Comparison of ENCODE assay signal across 1 cellular context in the genomic region with DNA sequence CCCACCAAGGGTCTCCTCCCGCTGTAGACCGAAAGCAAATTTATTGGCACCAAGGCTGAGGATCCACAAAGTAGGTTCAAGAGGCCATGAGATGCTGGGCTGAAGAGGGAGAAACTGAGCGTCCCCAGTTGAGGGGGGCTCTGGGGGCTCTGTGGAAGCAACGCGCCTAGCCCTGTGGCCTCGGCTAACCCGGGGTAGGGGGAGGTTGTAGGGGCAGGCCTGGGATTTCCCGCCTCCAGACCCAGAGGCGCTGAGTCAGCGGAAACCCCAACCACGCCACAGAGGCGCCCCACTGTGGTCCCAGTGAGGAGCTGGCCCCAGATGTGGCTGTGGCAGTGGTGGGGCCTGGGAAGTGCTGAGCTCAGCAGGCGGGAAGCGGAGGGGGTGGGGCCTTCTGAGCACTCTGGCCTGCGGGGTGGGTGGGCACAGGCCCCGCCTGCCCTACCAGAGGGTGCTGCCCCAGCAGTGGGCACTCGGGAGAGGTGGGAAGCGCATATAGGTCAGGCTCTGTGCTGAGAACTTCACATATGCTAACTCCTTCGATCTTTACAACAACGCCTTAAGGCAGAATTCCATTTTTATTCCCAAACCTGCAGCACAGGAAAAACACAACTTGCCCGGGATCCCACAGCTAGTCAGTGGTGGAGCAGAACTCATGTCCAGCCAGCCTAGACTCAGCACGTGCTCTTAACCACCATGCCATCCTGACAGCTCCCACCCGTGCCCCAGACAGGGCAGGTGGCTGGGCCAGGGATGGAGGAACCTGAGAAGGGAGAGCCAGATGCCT.
TF ChIP-seq lines count a peak whose summit lies in the region.

No MANE protein-coding gene starts in this region.

TF ChIP-seq in K562, 482 proteins besides CTCF, POLR2A, EP300 and RAD21 (continued from another document and continues in another):
- TF ChIP-seq, protein P1, sequence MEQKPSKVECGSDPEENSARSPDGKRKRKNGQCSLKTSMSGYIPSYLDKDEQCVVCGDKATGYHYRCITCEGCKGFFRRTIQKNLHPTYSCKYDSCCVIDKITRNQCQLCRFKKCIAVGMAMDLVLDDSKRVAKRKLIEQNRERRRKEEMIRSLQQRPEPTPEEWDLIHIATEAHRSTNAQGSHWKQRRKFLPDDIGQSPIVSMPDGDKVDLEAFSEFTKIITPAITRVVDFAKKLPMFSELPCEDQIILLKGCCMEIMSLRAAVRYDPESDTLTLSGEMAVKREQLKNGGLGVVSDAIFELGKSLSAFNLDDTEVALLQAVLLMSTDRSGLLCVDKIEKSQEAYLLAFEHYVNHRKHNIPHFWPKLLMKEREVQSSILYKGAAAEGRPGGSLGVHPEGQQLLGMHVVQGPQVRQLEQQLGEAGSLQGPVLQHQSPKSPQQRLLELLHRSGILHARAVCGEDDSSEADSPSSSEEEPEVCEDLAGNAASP (IDR thresholded peaks at IDR 0.05): peak; percentile 86
- TF ChIP-seq, protein P2, sequence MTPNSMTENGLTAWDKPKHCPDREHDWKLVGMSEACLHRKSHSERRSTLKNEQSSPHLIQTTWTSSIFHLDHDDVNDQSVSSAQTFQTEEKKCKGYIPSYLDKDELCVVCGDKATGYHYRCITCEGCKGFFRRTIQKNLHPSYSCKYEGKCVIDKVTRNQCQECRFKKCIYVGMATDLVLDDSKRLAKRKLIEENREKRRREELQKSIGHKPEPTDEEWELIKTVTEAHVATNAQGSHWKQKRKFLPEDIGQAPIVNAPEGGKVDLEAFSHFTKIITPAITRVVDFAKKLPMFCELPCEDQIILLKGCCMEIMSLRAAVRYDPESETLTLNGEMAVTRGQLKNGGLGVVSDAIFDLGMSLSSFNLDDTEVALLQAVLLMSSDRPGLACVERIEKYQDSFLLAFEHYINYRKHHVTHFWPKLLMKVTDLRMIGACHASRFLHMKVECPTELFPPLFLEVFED (CRISPR knock-in tag; conservative IDR thresholded peaks at IDR 0.05): no peak
- TF ChIP-seq, protein P3, sequence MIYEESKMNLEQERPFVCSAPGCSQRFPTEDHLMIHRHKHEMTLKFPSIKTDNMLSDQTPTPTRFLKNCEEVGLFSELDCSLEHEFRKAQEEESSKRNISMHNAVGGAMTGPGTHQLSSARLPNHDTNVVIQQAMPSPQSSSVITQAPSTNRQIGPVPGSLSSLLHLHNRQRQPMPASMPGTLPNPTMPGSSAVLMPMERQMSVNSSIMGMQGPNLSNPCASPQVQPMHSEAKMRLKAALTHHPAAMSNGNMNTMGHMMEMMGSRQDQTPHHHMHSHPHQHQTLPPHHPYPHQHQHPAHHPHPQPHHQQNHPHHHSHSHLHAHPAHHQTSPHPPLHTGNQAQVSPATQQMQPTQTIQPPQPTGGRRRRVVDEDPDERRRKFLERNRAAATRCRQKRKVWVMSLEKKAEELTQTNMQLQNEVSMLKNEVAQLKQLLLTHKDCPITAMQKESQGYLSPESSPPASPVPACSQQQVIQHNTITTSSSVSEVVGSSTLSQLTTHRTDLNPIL (CRISPR knock-in tag; IDR thresholded peaks at IDR 0.05): no peak
- TF ChIP-seq ZFP1 (CRISPR knock-in tag; IDR thresholded peaks at IDR 0.05) (no peak), PML (IDR thresholded peaks at IDR 0.05; ENCODE audit: low read length) (0 out of 2 replicates have a peak, but pooled peaks have one; percentile 13), ZC3H4 (CRISPR knock-in tag; IDR thresholded peaks at IDR 0.05; ENCODE audit: borderline replicate concordance) (no peak), SP1 (CRISPR knock-in tag; IDR thresholded peaks at IDR 0.05) (no peak), ZNF586 (CRISPR knock-in tag; conservative IDR thresholded peaks at IDR 0.05) (no peak), ETS2 (tag; IDR thresholded peaks at IDR 0.05; ENCODE audit: borderline replicate concordance, poor library complexity, severe bottlenecking) (no peak), ZFPM2 (CRISPR knock-in tag; IDR thresholded peaks at IDR 0.05) (no peak), CTBP1 (IDR thresholded peaks at IDR 0.05; ENCODE audit: borderline replicate concordance) (peak; percentile 61), LARP7 (IDR thresholded peaks at IDR 0.05) (no peak), HMG20A (CRISPR knock-in tag; conservative IDR thresholded peaks at IDR 0.05) (no peak), BCL6 (CRISPR knock-in tag; IDR thresholded peaks at IDR 0.05) (no peak), ETV1 (tag; conservative IDR thresholded peaks at IDR 0.05; ENCODE audit: low read depth) (peak; percentile 84), DACH1 (IDR thresholded peaks at IDR 0.05; ENCODE audit: partially characterized antibody) (no peak), SOX6 (IDR thresholded peaks at IDR 0.05) (no peak; the same call in 1 of the 2 replicates)
- TF ChIP-seq, protein P4, sequence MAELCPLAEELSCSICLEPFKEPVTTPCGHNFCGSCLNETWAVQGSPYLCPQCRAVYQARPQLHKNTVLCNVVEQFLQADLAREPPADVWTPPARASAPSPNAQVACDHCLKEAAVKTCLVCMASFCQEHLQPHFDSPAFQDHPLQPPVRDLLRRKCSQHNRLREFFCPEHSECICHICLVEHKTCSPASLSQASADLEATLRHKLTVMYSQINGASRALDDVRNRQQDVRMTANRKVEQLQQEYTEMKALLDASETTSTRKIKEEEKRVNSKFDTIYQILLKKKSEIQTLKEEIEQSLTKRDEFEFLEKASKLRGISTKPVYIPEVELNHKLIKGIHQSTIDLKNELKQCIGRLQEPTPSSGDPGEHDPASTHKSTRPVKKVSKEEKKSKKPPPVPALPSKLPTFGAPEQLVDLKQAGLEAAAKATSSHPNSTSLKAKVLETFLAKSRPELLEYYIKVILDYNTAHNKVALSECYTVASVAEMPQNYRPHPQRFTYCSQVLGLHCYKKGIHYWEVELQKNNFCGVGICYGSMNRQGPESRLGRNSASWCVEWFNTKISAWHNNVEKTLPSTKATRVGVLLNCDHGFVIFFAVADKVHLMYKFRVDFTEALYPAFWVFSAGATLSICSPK (IDR thresholded peaks at IDR 0.05; ENCODE audit: borderline replicate concordance): no peak
- TF ChIP-seq, protein P5, sequence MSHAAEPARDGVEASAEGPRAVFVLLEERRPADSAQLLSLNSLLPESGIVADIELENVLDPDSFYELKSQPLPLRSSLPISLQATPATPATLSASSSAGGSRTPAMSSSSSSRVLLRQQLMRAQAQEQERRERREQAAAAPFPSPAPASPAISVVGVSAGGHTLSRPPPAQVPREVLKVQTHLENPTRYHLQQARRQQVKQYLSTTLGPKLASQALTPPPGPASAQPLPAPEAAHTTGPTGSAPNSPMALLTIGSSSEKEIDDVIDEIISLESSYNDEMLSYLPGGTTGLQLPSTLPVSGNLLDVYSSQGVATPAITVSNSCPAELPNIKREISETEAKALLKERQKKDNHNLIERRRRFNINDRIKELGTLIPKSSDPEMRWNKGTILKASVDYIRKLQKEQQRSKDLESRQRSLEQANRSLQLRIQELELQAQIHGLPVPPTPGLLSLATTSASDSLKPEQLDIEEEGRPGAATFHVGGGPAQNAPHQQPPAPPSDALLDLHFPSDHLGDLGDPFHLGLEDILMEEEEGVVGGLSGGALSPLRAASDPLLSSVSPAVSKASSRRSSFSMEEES (CRISPR knock-in tag; IDR thresholded peaks at IDR 0.05): no peak
- TF ChIP-seq, protein P6, sequence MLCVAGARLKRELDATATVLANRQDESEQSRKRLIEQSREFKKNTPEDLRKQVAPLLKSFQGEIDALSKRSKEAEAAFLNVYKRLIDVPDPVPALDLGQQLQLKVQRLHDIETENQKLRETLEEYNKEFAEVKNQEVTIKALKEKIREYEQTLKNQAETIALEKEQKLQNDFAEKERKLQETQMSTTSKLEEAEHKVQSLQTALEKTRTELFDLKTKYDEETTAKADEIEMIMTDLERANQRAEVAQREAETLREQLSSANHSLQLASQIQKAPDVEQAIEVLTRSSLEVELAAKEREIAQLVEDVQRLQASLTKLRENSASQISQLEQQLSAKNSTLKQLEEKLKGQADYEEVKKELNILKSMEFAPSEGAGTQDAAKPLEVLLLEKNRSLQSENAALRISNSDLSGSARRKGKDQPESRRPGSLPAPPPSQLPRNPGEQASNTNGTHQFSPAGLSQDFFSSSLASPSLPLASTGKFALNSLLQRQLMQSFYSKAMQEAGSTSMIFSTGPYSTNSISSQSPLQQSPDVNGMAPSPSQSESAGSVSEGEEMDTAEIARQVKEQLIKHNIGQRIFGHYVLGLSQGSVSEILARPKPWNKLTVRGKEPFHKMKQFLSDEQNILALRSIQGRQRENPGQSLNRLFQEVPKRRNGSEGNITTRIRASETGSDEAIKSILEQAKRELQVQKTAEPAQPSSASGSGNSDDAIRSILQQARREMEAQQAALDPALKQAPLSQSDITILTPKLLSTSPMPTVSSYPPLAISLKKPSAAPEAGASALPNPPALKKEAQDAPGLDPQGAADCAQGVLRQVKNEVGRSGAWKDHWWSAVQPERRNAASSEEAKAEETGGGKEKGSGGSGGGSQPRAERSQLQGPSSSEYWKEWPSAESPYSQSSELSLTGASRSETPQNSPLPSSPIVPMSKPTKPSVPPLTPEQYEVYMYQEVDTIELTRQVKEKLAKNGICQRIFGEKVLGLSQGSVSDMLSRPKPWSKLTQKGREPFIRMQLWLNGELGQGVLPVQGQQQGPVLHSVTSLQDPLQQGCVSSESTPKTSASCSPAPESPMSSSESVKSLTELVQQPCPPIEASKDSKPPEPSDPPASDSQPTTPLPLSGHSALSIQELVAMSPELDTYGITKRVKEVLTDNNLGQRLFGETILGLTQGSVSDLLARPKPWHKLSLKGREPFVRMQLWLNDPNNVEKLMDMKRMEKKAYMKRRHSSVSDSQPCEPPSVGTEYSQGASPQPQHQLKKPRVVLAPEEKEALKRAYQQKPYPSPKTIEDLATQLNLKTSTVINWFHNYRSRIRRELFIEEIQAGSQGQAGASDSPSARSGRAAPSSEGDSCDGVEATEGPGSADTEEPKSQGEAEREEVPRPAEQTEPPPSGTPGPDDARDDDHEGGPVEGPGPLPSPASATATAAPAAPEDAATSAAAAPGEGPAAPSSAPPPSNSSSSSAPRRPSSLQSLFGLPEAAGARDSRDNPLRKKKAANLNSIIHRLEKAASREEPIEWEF (CRISPR knock-in tag; IDR thresholded peaks at IDR 0.05): no peak
- TF ChIP-seq, protein P7, sequence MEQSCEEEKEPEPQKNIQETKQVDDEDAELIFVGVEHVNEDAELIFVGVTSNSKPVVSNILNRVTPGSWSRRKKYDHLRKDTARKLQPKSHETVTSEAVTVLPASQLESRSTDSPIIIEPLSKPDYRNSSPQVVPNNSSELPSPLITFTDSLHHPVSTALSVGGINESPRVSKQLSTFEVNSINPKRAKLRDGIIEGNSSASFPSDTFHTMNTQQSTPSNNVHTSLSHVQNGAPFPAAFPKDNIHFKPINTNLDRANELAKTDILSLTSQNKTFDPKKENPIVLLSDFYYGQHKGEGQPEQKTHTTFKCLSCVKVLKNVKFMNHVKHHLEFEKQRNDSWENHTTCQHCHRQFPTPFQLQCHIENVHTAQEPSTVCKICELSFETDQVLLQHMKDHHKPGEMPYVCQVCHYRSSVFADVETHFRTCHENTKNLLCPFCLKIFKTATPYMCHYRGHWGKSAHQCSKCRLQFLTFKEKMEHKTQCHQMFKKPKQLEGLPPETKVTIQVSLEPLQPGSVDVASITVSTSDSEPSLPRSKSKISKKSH (CRISPR knock-in tag; IDR thresholded peaks at IDR 0.05): no peak
- TF ChIP-seq, protein P8, sequence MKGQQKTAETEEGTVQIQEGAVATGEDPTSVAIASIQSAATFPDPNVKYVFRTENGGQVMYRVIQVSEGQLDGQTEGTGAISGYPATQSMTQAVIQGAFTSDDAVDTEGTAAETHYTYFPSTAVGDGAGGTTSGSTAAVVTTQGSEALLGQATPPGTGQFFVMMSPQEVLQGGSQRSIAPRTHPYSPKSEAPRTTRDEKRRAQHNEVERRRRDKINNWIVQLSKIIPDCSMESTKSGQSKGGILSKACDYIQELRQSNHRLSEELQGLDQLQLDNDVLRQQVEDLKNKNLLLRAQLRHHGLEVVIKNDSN (CRISPR knock-in tag; IDR thresholded peaks at IDR 0.05): no peak
- TF ChIP-seq, protein P9, sequence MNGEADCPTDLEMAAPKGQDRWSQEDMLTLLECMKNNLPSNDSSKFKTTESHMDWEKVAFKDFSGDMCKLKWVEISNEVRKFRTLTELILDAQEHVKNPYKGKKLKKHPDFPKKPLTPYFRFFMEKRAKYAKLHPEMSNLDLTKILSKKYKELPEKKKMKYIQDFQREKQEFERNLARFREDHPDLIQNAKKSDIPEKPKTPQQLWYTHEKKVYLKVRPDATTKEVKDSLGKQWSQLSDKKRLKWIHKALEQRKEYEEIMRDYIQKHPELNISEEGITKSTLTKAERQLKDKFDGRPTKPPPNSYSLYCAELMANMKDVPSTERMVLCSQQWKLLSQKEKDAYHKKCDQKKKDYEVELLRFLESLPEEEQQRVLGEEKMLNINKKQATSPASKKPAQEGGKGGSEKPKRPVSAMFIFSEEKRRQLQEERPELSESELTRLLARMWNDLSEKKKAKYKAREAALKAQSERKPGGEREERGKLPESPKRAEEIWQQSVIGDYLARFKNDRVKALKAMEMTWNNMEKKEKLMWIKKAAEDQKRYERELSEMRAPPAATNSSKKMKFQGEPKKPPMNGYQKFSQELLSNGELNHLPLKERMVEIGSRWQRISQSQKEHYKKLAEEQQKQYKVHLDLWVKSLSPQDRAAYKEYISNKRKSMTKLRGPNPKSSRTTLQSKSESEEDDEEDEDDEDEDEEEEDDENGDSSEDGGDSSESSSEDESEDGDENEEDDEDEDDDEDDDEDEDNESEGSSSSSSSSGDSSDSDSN (IDR thresholded peaks at IDR 0.05; ENCODE audit: borderline replicate concordance in 1 of 2, low read depth in 2 of 2, low read length in 2 of 2): no peak
- TF ChIP-seq, protein P10, sequence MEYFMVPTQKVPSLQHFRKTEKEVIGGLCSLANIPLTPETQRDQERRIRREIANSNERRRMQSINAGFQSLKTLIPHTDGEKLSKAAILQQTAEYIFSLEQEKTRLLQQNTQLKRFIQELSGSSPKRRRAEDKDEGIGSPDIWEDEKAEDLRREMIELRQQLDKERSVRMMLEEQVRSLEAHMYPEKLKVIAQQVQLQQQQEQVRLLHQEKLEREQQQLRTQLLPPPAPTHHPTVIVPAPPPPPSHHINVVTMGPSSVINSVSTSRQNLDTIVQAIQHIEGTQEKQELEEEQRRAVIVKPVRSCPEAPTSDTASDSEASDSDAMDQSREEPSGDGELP (CRISPR knock-in tag; IDR thresholded peaks at IDR 0.05; ENCODE audit: borderline replicate concordance): peak; percentile 73; the same call in 1 of the 2 replicates
- TF ChIP-seq, protein P11, sequence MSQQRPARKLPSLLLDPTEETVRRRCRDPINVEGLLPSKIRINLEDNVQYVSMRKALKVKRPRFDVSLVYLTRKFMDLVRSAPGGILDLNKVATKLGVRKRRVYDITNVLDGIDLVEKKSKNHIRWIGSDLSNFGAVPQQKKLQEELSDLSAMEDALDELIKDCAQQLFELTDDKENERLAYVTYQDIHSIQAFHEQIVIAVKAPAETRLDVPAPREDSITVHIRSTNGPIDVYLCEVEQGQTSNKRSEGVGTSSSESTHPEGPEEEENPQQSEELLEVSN (IDR thresholded peaks at IDR 0.05; ENCODE audit: borderline replicate concordance in 1 of 2, extremely low read depth in 1 of 2, insufficient read depth in 1 of 2, insufficient read length in 1 of 2, low read depth in 1 of 2, low read length in 1 of 2, poor library complexity in 1 of 2, severe bottlenecking in 1 of 2): peak; percentile 96 to 98
